1 cellular context compared by ENCODE assay signal in the genomic region with DNA sequence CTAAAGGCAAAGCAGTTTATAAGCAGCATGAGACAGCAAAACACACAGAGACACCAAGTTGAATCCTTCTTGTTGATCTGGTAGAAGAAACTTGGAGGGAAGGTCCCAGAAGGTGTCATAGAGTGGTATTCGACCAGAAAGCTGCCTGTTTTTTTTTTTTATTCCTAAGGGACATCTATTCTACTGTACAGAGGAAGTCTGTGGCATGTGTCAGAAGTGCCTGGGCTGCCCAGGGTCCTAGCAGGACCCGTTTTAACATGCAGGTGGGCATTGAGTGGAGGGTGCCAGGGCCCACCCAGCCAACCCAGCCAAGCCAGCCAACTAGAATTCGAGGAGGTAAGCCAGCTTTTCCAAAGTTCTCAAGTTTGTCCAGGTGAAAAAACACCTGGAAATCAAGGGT.
TF ChIP-seq lines count a peak whose summit lies in the region.

No MANE protein-coding gene starts in this region.

TF ChIP-seq in K562, 482 proteins besides CTCF, POLR2A, EP300 and RAD21 (continued from another document):
- TF ChIP-seq TCF7L2 (IDR thresholded peaks at IDR 0.05; ENCODE audit: low read depth, low read length) (no peak), PHF20 (IDR thresholded peaks at IDR 0.05; ENCODE audit: partially characterized antibody) (no peak)
- TF ChIP-seq, protein P1, sequence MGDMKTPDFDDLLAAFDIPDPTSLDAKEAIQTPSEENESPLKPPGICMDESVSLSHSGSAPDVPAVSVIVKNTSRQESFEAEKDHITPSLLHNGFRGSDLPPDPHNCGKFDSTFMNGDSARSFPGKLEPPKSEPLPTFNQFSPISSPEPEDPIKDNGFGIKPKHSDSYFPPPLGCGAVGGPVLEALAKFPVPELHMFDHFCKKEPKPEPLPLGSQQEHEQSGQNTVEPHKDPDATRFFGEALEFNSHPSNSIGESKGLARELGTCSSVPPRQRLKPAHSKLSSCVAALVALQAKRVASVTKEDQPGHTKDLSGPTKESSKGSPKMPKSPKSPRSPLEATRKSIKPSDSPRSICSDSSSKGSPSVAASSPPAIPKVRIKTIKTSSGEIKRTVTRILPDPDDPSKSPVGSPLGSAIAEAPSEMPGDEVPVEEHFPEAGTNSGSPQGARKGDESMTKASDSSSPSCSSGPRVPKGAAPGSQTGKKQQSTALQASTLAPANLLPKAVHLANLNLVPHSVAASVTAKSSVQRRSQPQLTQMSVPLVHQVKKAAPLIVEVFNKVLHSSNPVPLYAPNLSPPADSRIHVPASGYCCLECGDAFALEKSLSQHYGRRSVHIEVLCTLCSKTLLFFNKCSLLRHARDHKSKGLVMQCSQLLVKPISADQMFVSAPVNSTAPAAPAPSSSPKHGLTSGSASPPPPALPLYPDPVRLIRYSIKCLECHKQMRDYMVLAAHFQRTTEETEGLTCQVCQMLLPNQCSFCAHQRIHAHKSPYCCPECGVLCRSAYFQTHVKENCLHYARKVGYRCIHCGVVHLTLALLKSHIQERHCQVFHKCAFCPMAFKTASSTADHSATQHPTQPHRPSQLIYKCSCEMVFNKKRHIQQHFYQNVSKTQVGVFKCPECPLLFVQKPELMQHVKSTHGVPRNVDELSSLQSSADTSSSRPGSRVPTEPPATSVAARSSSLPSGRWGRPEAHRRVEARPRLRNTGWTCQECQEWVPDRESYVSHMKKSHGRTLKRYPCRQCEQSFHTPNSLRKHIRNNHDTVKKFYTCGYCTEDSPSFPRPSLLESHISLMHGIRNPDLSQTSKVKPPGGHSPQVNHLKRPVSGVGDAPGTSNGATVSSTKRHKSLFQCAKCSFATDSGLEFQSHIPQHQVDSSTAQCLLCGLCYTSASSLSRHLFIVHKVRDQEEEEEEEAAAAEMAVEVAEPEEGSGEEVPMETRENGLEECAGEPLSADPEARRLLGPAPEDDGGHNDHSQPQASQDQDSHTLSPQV (IDR thresholded peaks at IDR 0.05): no peak
